ENCODE assay signal across 24 cellular contexts in genomic region chr13:73603646-73604045, GRCh38.
DNase-seq lines count a peak whose midpoint lies in the region; ATAC-seq and TF ChIP-seq lines count a peak whose summit lies in the region.
"Had no signal": no experiment of that assay in that cellular context is flagged by ENCODE, and none has a peak within 500 bp of the region (broad histone marks: within the 10 kb centered on the region; RNA-seq: fewer than 3 reads in every experiment).

No MANE protein-coding gene starts in this region.

- no peaks in the 10 kb centered on the region for H3K4me1 Mint-ChIP-seq in glutamatergic neuron (ENCODE audit: low read depth, unreplicated experiment)
- H3K4me1 Mint-ChIP-seq: IgD-negative memory B cell had no signal

- peaks cover 2% of the 10 kb centered on the region for H3K27me3 Mint-ChIP-seq in glutamatergic neuron (ENCODE audit: unreplicated experiment)
- H3K27me3 Mint-ChIP-seq: CD4-positive, alpha-beta T cell; IgD-negative memory B cell had no signal

- no peak overlapping the region for H3K4me3 Mint-ChIP-seq in glutamatergic neuron (ENCODE audit: unreplicated experiment)
- H3K4me3 Mint-ChIP-seq: CD4-positive, alpha-beta T cell; IgD-negative memory B cell had no signal

- intact Hi-C loops in esophagus squamous epithelium (cut with DNase I): no loop called here

- CTCF ChIA-PET in HEK293 (lab: Yijun Ruan, JAX): no interaction called here

- WGBS in esophagus squamous epithelium, 2 donors: 31 to 54% methylated on average over 1 of the region's 1 CpG

- H3K27ac ChIP-seq in HEK293 (ENCODE audit: extremely low read depth, low read depth, low read length) (no peak overlapping the region), RWPE2 (ENCODE audit: poor library complexity, severe bottlenecking) (peak overlapping the region; percentile 43), esophagus squamous epithelium (peak overlapping the region in 3 of 4 donors; percentile 40 to 78 (median 62))
- H3K27ac ChIP-seq: A549; BLaER1 treated with 17β-estradiol and CSF1 and Interleukin-3, amounts not matched to agents 10 nM and 100 nM; KMS-11; SJSA1 had no signal

- ATAC-seq in RWPE2 (ENCODE audit: low read depth) (peak; percentile 56; the same call in 2 of the 3 replicates), GM18870 (IDR thresholded peaks at IDR 0.05; ENCODE audit: unreplicated experiment) (no peak)
- ATAC-seq: A549, Right ventricle myocardium inferior had no signal

- TF ChIP-seq CTCF in HEK293 (tag by site-specific recombination; IDR thresholded peaks at IDR 0.05) (no peak), RWPE2 (IDR thresholded peaks at IDR 0.05; ENCODE audit: poor library complexity, severe bottlenecking) (no peak), esophagus squamous epithelium (IDR thresholded peaks at IDR 0.05) (no peak), glutamatergic neuron (IDR thresholded peaks at IDR 0.05; ENCODE audit: partially characterized antibody, unreplicated experiment) (no peak)

- no peaks in the 10 kb centered on the region for H3K36me3 Mint-ChIP-seq in glutamatergic neuron (ENCODE audit: unreplicated experiment)

- POLR2A ChIA-PET in HEK293 (lab: Yijun Ruan, JAX): no interaction called here

- H3K4me3 ChIP-seq in HEK293 (ENCODE audit: low read depth, low read length) (no peak overlapping the region), RWPE2 (ENCODE audit: severe bottlenecking) (no peak overlapping the region), esophagus squamous epithelium (no peak overlapping the region)
- H3K4me3 ChIP-seq: A549; BLaER1 treated with 17β-estradiol and CSF1 and Interleukin-3, amounts not matched to agents 10 nM and 100 nM; SJSA1 had no signal

- H3K27ac Mint-ChIP-seq in glutamatergic neuron (ENCODE audit: unreplicated experiment): no peak overlapping the region
- H3K27ac Mint-ChIP-seq: CD4-positive, alpha-beta T cell; IgD-negative memory B cell had no signal

- DNase-seq in NCI-H1105 treated with DMSO at 0.1 percent for 48 hours (lab: John Stamatoyannopoulos, UW) (peak; percentile 15), RWPE2 (ENCODE audit: low spot score) (no peak), esophagus squamous epithelium (lab: John Stamatoyannopoulos, UW) (no peak), glutamatergic neuron (no peak), G401 (ENCODE audit: low spot score) (no peak)
- DNase-seq: AML-193; CD4-positive, alpha-beta T cell; EL; GF-D8; HCEC 1CT; NCI-H1048; NCI-H1436; NCI-H1930; NCI-H2107; NCI-H446 treated with DMSO at 0.1 percent for 48 hours; NCI-H774 had no signal

- H3K4me1 ChIP-seq in HEK293 (ENCODE audit: control insufficient read depth, insufficient read depth, low read length) (no peaks in the 10 kb centered on the region), RWPE2 (ENCODE audit: insufficient read depth, poor library complexity, severe bottlenecking) (peaks cover 36% of the 10 kb centered on the region), esophagus squamous epithelium (peaks cover 0 to 57% (median 7%) of the 10 kb centered on the region in 3 donors)
- H3K4me1 ChIP-seq: BLaER1 treated with 17β-estradiol and CSF1 and Interleukin-3, amounts not matched to agents 10 nM and 100 nM; SJSA1 had no signal

- no peaks in the 10 kb centered on the region for H3K9me3 ChIP-seq in HEK293 (ENCODE audit: control insufficient read depth, insufficient read depth, low read depth, low read length)
- H3K9me3 ChIP-seq in RWPE2 (ENCODE audit: severe bottlenecking): no peaks in the 10 kb centered on the region
- H3K9me3 ChIP-seq in esophagus squamous epithelium: no peaks in the 10 kb centered on the region
- H3K9me3 ChIP-seq: A549, SJSA1 had no signal

- no peak for TF ChIP-seq POLR2A in esophagus squamous epithelium (IDR thresholded peaks at IDR 0.05)

- H3K36me3 ChIP-seq in HEK293 (ENCODE audit: control insufficient read depth in 2 of 2, insufficient read depth in 1 of 2, low read length in 2 of 2): no peaks in the 10 kb centered on the region
- no peaks in the 10 kb centered on the region for H3K36me3 ChIP-seq in RWPE2 (ENCODE audit: low read depth)
- H3K36me3 ChIP-seq in esophagus squamous epithelium: no peaks in the 10 kb centered on the region
- H3K36me3 ChIP-seq: BLaER1 treated with 17β-estradiol and CSF1 and Interleukin-3, amounts not matched to agents 10 nM and 100 nM; SJSA1 had no signal

- H3K27me3 ChIP-seq in RWPE2 (ENCODE audit: insufficient read depth, poor library complexity, severe bottlenecking) (no peaks in the 10 kb centered on the region), esophagus squamous epithelium (no peaks in the 10 kb centered on the region)
- H3K27me3 ChIP-seq: BLaER1 treated with 17β-estradiol and CSF1 and Interleukin-3, amounts not matched to agents 10 nM and 100 nM; SJSA1 had no signal

- in situ Hi-C loops in G401 (cut with HindIII; ENCODE audit: low sequenced_read_pairs): no loop called here

- H3K9me3 Mint-ChIP-seq in glutamatergic neuron (ENCODE audit: unreplicated experiment): no peaks in the 10 kb centered on the region

TF ChIP-seq in HEK293, 187 proteins besides CTCF, POLR2A, EP300 and RAD21:
- TF ChIP-seq TRIM28 (IDR thresholded peaks at IDR 0.05; ENCODE audit: borderline replicate concordance, low read length): peak; percentile 23; the same call in 1 of the 2 replicates
- TF ChIP-seq, protein P1, sequence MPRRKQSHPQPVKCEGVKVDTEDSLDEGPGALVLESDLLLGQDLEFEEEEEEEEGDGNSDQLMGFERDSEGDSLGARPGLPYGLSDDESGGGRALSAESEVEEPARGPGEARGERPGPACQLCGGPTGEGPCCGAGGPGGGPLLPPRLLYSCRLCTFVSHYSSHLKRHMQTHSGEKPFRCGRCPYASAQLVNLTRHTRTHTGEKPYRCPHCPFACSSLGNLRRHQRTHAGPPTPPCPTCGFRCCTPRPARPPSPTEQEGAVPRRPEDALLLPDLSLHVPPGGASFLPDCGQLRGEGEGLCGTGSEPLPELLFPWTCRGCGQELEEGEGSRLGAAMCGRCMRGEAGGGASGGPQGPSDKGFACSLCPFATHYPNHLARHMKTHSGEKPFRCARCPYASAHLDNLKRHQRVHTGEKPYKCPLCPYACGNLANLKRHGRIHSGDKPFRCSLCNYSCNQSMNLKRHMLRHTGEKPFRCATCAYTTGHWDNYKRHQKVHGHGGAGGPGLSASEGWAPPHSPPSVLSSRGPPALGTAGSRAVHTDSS (tag by site-specific recombination; IDR thresholded peaks at IDR 0.05): no peak
